In the genomic region with DNA sequence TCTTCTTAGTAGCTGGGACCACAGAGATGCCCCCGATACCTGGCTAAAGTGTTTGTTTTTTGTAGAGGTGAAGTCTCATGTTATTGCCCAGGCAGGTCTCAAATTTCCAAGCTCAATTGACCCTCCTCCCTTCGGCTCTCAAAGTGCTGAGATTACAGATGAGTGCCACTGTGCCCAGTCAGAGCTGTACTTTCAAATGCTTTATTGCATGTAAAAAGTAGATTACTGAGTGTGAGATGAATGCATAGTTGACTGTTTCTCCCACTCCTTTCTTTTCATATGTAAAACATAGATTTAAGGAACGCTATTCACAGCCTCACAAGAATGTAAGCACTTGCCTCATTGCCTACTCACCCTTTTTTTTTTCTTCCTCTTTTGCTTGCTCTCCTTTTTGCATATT, we compare ENCODE assay signal across 17 cellular contexts.
"Had no signal": no experiment of that assay in that cellular context is flagged by ENCODE, and none has a peak within 500 bp of the region (broad histone marks: within the 10 kb centered on the region; RNA-seq: fewer than 3 reads in every experiment).

No MANE protein-coding gene starts in this region.

- H3K4me3 ChIP-seq: colonic mucosa, gastrocnemius medialis, lung, right atrium auricular region, uterus had no signal

- H3K36me3 ChIP-seq: colonic mucosa, gastrocnemius medialis, right atrium auricular region, uterus had no signal

- H3K4me1 ChIP-seq: colonic mucosa, gastrocnemius medialis, right atrium auricular region, uterus had no signal

- H3K9me3 ChIP-seq: colonic mucosa, gastrocnemius medialis, right atrium auricular region, uterus had no signal

- H3K27me3 ChIP-seq: colonic mucosa, gastrocnemius medialis, right atrium auricular region, uterus had no signal

- DNase-seq: activated CD4-positive, alpha-beta T cell treated with anti-CD3 and anti-CD28 coated beads, Interleukin-2, amount 10 ng/mL, durations not matched to agents 24 days and 14 days; activated CD8-positive, alpha-beta memory T cell treated with anti-CD3 and anti-CD28 coated beads for 24 hours; activated naive CD4-positive, alpha-beta T cell treated with anti-CD3 and anti-CD28 coated beads, Interleukin-2, amount 10 ng/mL, durations not matched to agents 7 days and 5 days; activated T-cell treated with anti-CD3 and anti-CD28 coated beads for 4 hours; caudate nucleus; colonic mucosa; effector memory CD4-positive, alpha-beta T cell; gastrocnemius medialis; left colon; naive thymus-derived CD4-positive, alpha-beta T cell; nucleus accumbens; small intestine; uterus had no signal

- ATAC-seq: activated T-helper 17 cell treated with anti-CD3 and anti-CD28 coated beads, Interleukin-2, amount 50 U/mL, for 72 hours; gastrocnemius medialis; left colon; naive thymus-derived CD4-positive, alpha-beta T cell had no signal

- H3K27ac ChIP-seq: colonic mucosa, epithelial cell of prostate, gastrocnemius medialis, right atrium auricular region, uterus had no signal
